Comparison of ENCODE assay signal across 8 cellular contexts in genomic region chr1:12167493-12168429, GRCh38. TPM values are rescaled to one million over a fixed set of nuclear protein-coding genes. Genes with fewer than 3 reads are reported as not detected.
DNase-seq lines count a peak whose midpoint lies in the region; ATAC-seq and TF ChIP-seq lines count a peak whose summit lies in the region.

No MANE protein-coding gene starts in this region.

- ATAC-seq in GM21367 (IDR thresholded peaks at IDR 0.05; ENCODE audit: unreplicated experiment) = no peak

- peak overlapping the region; percentile 5 for H3K27ac Mint-ChIP-seq in osteocyte (ENCODE audit: unreplicated experiment)

- H3K36me3 Mint-ChIP-seq in osteocyte (ENCODE audit: unreplicated experiment) = no peaks in the 10 kb centered on the region

- no peaks in the 10 kb centered on the region for H3K27me3 Mint-ChIP-seq in osteocyte (ENCODE audit: unreplicated experiment)

- peak overlapping the region; percentile 73 for H3K4me3 Mint-ChIP-seq in osteocyte (ENCODE audit: unreplicated experiment)

- peak overlapping the region; percentile 82 for H3K4me3 ChIP-seq in coronary artery

- H3K4me1 Mint-ChIP-seq in osteocyte (ENCODE audit: unreplicated experiment) = peaks cover 35% of the 10 kb centered on the region

- H3K9me3 Mint-ChIP-seq in osteocyte (ENCODE audit: unreplicated experiment) = no peaks in the 10 kb centered on the region

- peak overlapping the region; percentile 66 to 85 for H3K27ac ChIP-seq in coronary artery

- DNase-seq in NCI-H1436 (lab: John Stamatoyannopoulos, UW) = peak; percentile 31
- DNase-seq in NCI-H1436 treated with DMSO at 0.1 percent for 48 hours (lab: John Stamatoyannopoulos, UW) = no peak
- peak; percentile 51 for DNase-seq in NAMALWA (ENCODE audit: low spot score)
- no peak for DNase-seq in coronary artery (ENCODE audit: low spot score)
- DNase-seq in osteocyte (ENCODE audit: extremely low spot score, unreplicated experiment) = no peak
- DNase-seq in NCI-H1930 (lab: John Stamatoyannopoulos, UW) = no peak
- DNase-seq in AG20443 (ENCODE audit: low spot score) = no peak

- TF ChIP-seq CTCF in coronary artery (IDR thresholded peaks at IDR 0.05) (no peak), osteocyte (IDR thresholded peaks at IDR 0.05) (no peak)

RNA-seq across cellular contexts. Expression of gene TNFRSF1B, which starts 1.0 kb away (rescaled TPM):
- total RNA-seq in osteocyte = 3.7 and 7.4 TPM in 2 replicates

Comparison
In these comparisons a context has a peak if more than half of its experiments do, and no peak if none do; other contexts are left out.
1. DNase-seq: peak in NCI-H1436 (single experiment) and NAMALWA (single experiment); none in NCI-H1436 treated with DMSO at 0.1 percent for 48 hours (single experiment), coronary artery (single experiment), osteocyte (single experiment), NCI-H1930 (0 of 2) and AG20443 (single experiment).